ENCODE assay signal across 8 cellular contexts in genomic region chr12:132506328-132506727, GRCh38. TPM values are rescaled to one million over a fixed set of nuclear protein-coding genes. Genes with fewer than 3 reads are reported as not detected.
DNase-seq lines count a peak whose midpoint lies in the region; ATAC-seq and TF ChIP-seq lines count a peak whose summit lies in the region.

No MANE protein-coding gene starts in this region.

- peak overlapping the region in 1 of 2 donors; percentile 51 for H3K27ac ChIP-seq in left lung
- H3K27ac ChIP-seq in temporal lobe (ENCODE audit: low read depth, low read length): peak overlapping the region; percentile 25

- peak in 1 of 2 donors; percentile 2 for ATAC-seq in activated naive CD4-positive, alpha-beta T cell treated with anti-CD3 and anti-CD28 coated beads, Interleukin-2, amount 50 U/mL, for 72 hours
- ATAC-seq in left lung (peak; percentile 3), HG03442 (IDR thresholded peaks at IDR 0.05; ENCODE audit: unreplicated experiment) (no peak)

- no peaks in the 10 kb centered on the region for H3K9me3 Mint-ChIP-seq in activated CD4-positive, alpha-beta memory T cell treated with anti-CD3 and anti-CD28 coated beads for 36 hours
- no peaks in the 10 kb centered on the region for H3K9me3 Mint-ChIP-seq in activated CD4-positive, alpha-beta memory T cell treated with anti-CD3 and anti-CD28 coated beads, Interleukin-2, amount 10 ng/mL, durations not matched to agents 7 days and 5 days
- no peaks in the 10 kb centered on the region for H3K9me3 Mint-ChIP-seq in activated naive CD4-positive, alpha-beta T cell treated with anti-CD3 and anti-CD28 coated beads, Interleukin-2, amount 50 U/mL, for 72 hours

- no peaks in the 10 kb centered on the region for H3K27me3 Mint-ChIP-seq in activated CD4-positive, alpha-beta memory T cell treated with anti-CD3 and anti-CD28 coated beads for 36 hours
- H3K27me3 Mint-ChIP-seq in activated CD4-positive, alpha-beta memory T cell treated with anti-CD3 and anti-CD28 coated beads, Interleukin-2, amount 10 ng/mL, durations not matched to agents 7 days and 5 days: no peaks in the 10 kb centered on the region

- H3K4me3 Mint-ChIP-seq in activated CD4-positive, alpha-beta memory T cell treated with anti-CD3 and anti-CD28 coated beads for 36 hours: peak overlapping the region; percentile 20
- H3K4me3 Mint-ChIP-seq in activated CD4-positive, alpha-beta memory T cell treated with anti-CD3 and anti-CD28 coated beads, Interleukin-2, amount 10 ng/mL, durations not matched to agents 7 days and 5 days: no peak overlapping the region

- peaks cover 43% of the 10 kb centered on the region for H3K4me1 Mint-ChIP-seq in activated CD4-positive, alpha-beta memory T cell treated with anti-CD3 and anti-CD28 coated beads for 36 hours (ENCODE audit: low read depth)
- peaks cover 23% of the 10 kb centered on the region for H3K4me1 Mint-ChIP-seq in activated CD4-positive, alpha-beta memory T cell treated with anti-CD3 and anti-CD28 coated beads, Interleukin-2, amount 10 ng/mL, durations not matched to agents 7 days and 5 days

- CTCF ChIA-PET in activated CD4-positive, alpha-beta memory T cell treated with anti-CD3 and anti-CD28 coated beads for 36 hours (lab: Charles Lee): interaction anchor here (1.2 to 1.4 kb wide), 2 partner anchors 17 to 45 kb away, joined by 3 to 6 read pairs; no protein-coding TSS in a partner anchor
- CTCF ChIA-PET in activated CD4-positive, alpha-beta memory T cell treated with anti-CD3 and anti-CD28 coated beads, Interleukin-2, amount 10 ng/mL, durations not matched to agents 7 days and 5 days (lab: Charles Lee): interaction anchor here (0.8 to 1.7 kb wide), 3 partner anchors 9 to 76 kb away, joined by 3 to 4 read pairs (median 3); no protein-coding TSS in a partner anchor

- intact Hi-C loops in activated CD4-positive, alpha-beta memory T cell treated with anti-CD3 and anti-CD28 coated beads for 36 hours (cut with micrococcal nuclease): no loop called here
- intact Hi-C loops in left lung (cut with DNase I): no loop called here

- peaks cover 32 to 60% of the 10 kb centered on the region in 2 donors for H3K4me1 ChIP-seq in left lung

- POLR2A ChIA-PET in activated CD4-positive, alpha-beta memory T cell treated with anti-CD3 and anti-CD28 coated beads for 36 hours (lab: Charles Lee): no interaction called here
- POLR2A ChIA-PET in activated CD4-positive, alpha-beta memory T cell treated with anti-CD3 and anti-CD28 coated beads, Interleukin-2, amount 10 ng/mL, durations not matched to agents 7 days and 5 days (lab: Charles Lee): interaction anchor here (1.3 kb wide), 1 partner anchor 317 kb away, joined by 4 read pairs; no protein-coding TSS in a partner anchor

- no peaks in the 10 kb centered on the region for H3K27me3 ChIP-seq in left lung

- TF ChIP-seq CTCF in left lung (IDR thresholded peaks at IDR 0.05): no peak

- peaks cover 0 to 34% of the 10 kb centered on the region in 2 donors for H3K36me3 ChIP-seq in left lung

- no peaks in the 10 kb centered on the region for H3K9me3 ChIP-seq in left lung

- H3K27ac Mint-ChIP-seq in activated CD4-positive, alpha-beta memory T cell treated with anti-CD3 and anti-CD28 coated beads for 36 hours: peak overlapping the region; percentile 65
- no peak overlapping the region for H3K27ac Mint-ChIP-seq in activated CD4-positive, alpha-beta memory T cell treated with anti-CD3 and anti-CD28 coated beads, Interleukin-2, amount 10 ng/mL, durations not matched to agents 7 days and 5 days
- H3K27ac Mint-ChIP-seq in activated naive CD4-positive, alpha-beta T cell treated with anti-CD3 and anti-CD28 coated beads, Interleukin-2, amount 50 U/mL, for 72 hours: peak overlapping the region; percentile 35 to 77

- no peak overlapping the region for H3K4me3 ChIP-seq in left lung

- H3K36me3 Mint-ChIP-seq in activated CD4-positive, alpha-beta memory T cell treated with anti-CD3 and anti-CD28 coated beads for 36 hours: no peaks in the 10 kb centered on the region
- no peaks in the 10 kb centered on the region for H3K36me3 Mint-ChIP-seq in activated CD4-positive, alpha-beta memory T cell treated with anti-CD3 and anti-CD28 coated beads, Interleukin-2, amount 10 ng/mL, durations not matched to agents 7 days and 5 days (ENCODE audit: low read depth)
- no peaks in the 10 kb centered on the region for H3K36me3 Mint-ChIP-seq in activated naive CD4-positive, alpha-beta T cell treated with anti-CD3 and anti-CD28 coated beads, Interleukin-2, amount 50 U/mL, for 72 hours

- no peak for DNase-seq in activated CD4-positive, alpha-beta memory T cell treated with anti-CD3 and anti-CD28 coated beads for 36 hours
- no peak for DNase-seq in activated CD4-positive, alpha-beta memory T cell treated with anti-CD3 and anti-CD28 coated beads, Interleukin-2, amount 10 ng/mL, durations not matched to agents 7 days and 5 days
- no peak for DNase-seq in activated naive CD4-positive, alpha-beta T cell treated with anti-CD3 and anti-CD28 coated beads, Interleukin-2, amount 50 U/mL, for 72 hours (ENCODE audit: low spot score in 2 of 2)
- DNase-seq in left lung (no peak), NCI-H748 (lab: John Stamatoyannopoulos, UW; ENCODE audit: unreplicated experiment) (no peak), foreskin melanocyte (no peak)

RNA-seq across cellular contexts. Expression of gene FBRSL1, which starts 16.4 kb away (rescaled TPM):
- total RNA-seq in activated CD4-positive, alpha-beta memory T cell treated with anti-CD3 and anti-CD28 coated beads for 36 hours: 10 to 100 TPM; 38.8 to 41.7 TPM
- total RNA-seq in activated CD4-positive, alpha-beta memory T cell treated with anti-CD3 and anti-CD28 coated beads, Interleukin-2, amount 10 ng/mL, durations not matched to agents 7 days and 5 days: 10 to 100 TPM; 36.7 to 47.0 TPM
- 10 to 100 TPM; 30.8 to 37.8 TPM for total RNA-seq in activated naive CD4-positive, alpha-beta T cell treated with anti-CD3 and anti-CD28 coated beads, Interleukin-2, amount 50 U/mL, for 72 hours
- total RNA-seq in left lung: 10 to 100 TPM; 44.7 to 49.4 TPM
- 43.5 TPM for total RNA-seq in temporal lobe
